18 cellular contexts compared by ENCODE assay signal in genomic region chr22:46968848-46969247, GRCh38.
"Had no signal": no experiment of that assay in that cellular context is flagged by ENCODE, and none has a peak within 500 bp of the region (broad histone marks: within the 10 kb centered on the region; RNA-seq: fewer than 3 reads in every experiment).

No MANE protein-coding gene starts in this region.

- H3K27ac Mint-ChIP-seq: activated CD4-positive, alpha-beta memory T cell treated with anti-CD3 and anti-CD28 coated beads for 36 hours; endodermal cell; T-cell; type B pancreatic cell had no signal

- DNase-seq: activated CD4-positive, alpha-beta T cell treated with anti-CD3 and anti-CD28 coated beads for 1 hour; endodermal cell; erythroblast; gastrocnemius medialis; left cardiac atrium; right cardiac atrium; SK-N-SH; small intestine; stimulated activated CD4-positive, alpha-beta T cell treated with anti-CD3 and anti-CD28 coated beads, Interleukin-4, amount 100 ng/mL, for 4 hours; T-cell; T1000 had no signal

- H3K9me3 ChIP-seq: adrenal gland, gastrocnemius medialis, prostate gland, SK-N-SH had no signal

- H3K4me3 Mint-ChIP-seq: activated CD4-positive, alpha-beta memory T cell treated with anti-CD3 and anti-CD28 coated beads for 36 hours; activated T-helper 1 cell treated with anti-CD3 and anti-CD28 coated beads, Interleukin-12 subunit alpha, Interleukin-12 subunit beta, Interleukin-2, Interleukin-4 antibody, amounts not matched to agents 30 ng/mL and 10 ng/mL and 1 ng/mL, durations not matched to agents 14 hours and 24 hours and 36 hours; endodermal cell; naive thymus-derived CD4-positive, alpha-beta T cell; stimulated activated naive CD8-positive, alpha-beta T cell treated with anti-CD3 and anti-CD28 coated beads, Interleukin-15, Interleukin-2, amounts not matched to agents 100 ng/mL and 50 ng/mL, for 24 hours; T-cell; type B pancreatic cell had no signal

- H3K36me3 Mint-ChIP-seq: activated CD4-positive, alpha-beta memory T cell treated with anti-CD3 and anti-CD28 coated beads for 36 hours; type B pancreatic cell had no signal

- H3K27me3 Mint-ChIP-seq: activated CD4-positive, alpha-beta memory T cell treated with anti-CD3 and anti-CD28 coated beads for 36 hours; naive thymus-derived CD4-positive, alpha-beta T cell; stimulated activated naive CD8-positive, alpha-beta T cell treated with anti-CD3 and anti-CD28 coated beads, Interleukin-15, Interleukin-2, amounts not matched to agents 100 ng/mL and 50 ng/mL, for 24 hours; T-cell; type B pancreatic cell had no signal

- H3K9me3 Mint-ChIP-seq: activated CD4-positive, alpha-beta memory T cell treated with anti-CD3 and anti-CD28 coated beads for 36 hours; activated T-helper 1 cell treated with anti-CD3 and anti-CD28 coated beads, Interleukin-12 subunit alpha, Interleukin-12 subunit beta, Interleukin-2, Interleukin-4 antibody, amounts not matched to agents 30 ng/mL and 10 ng/mL and 1 ng/mL, durations not matched to agents 14 hours and 24 hours and 36 hours; endodermal cell; stimulated activated naive CD8-positive, alpha-beta T cell treated with anti-CD3 and anti-CD28 coated beads, Interleukin-15, Interleukin-2, amounts not matched to agents 100 ng/mL and 50 ng/mL, for 24 hours; T-cell; type B pancreatic cell had no signal

- ATAC-seq: gastrocnemius medialis; left cardiac atrium; naive thymus-derived CD4-positive, alpha-beta T cell; right cardiac atrium; T-cell had no signal
